ENCODE assay signal across 30 cellular contexts in genomic region chr1:45473302-45473701, GRCh38. TPM values are rescaled to one million over a fixed set of nuclear protein-coding genes. Genes with fewer than 3 reads are reported as not detected.
DNase-seq lines count a peak whose midpoint lies in the region; ATAC-seq, FAIRE-seq and TF ChIP-seq lines count a peak whose summit lies in the region.
"Had no signal": no experiment of that assay in that cellular context is flagged by ENCODE, and none has a peak within 500 bp of the region (broad histone marks: within the 10 kb centered on the region; RNA-seq: fewer than 3 reads in every experiment).

No MANE protein-coding gene starts in this region.

- H3K4me3 ChIP-seq in GM12865 (ENCODE audit: low read depth, low read length) (no peak overlapping the region), GM12878 (no peak overlapping the region), kidney (ENCODE audit: low read length in 2 of 2) (no peak overlapping the region)
- H3K4me3 ChIP-seq: PC-9, thoracic aorta had no signal

- H3K4me1 ChIP-seq in GM12878 (ENCODE audit: control insufficient read depth, insufficient read depth, low read length), result peaks cover 50% of the 10 kb centered on the region
- H3K4me1 ChIP-seq in kidney (ENCODE audit: control insufficient read depth in 1 of 2, insufficient read depth in 1 of 2, low read depth in 1 of 2, low read length in 2 of 2), result no peaks in the 10 kb centered on the region

- RAD21 ChIA-PET in GM12878 (lab: Charles Lee; ENCODE audit: unreplicated experiment), result interaction anchor here (1.0 to 1.8 kb wide), 3 partner anchors 18 to 170 kb away, joined by 3 to 16 read pairs (median 4); partner anchors contain the start of gene TESK2

- POLR2A ChIA-PET in GM12878 (lab: Charles Lee), result interaction anchor here (0.8 to 1.0 kb wide), 4 partner anchors 15 to 737 kb away, joined by 3 to 6 read pairs (median 3); partner anchors contain the start of gene TESK2

- no peak for TF ChIP-seq EP300 in GM12878 (IDR thresholded peaks at IDR 0.05; ENCODE audit: borderline replicate concordance in 1 of 2, control insufficient read depth in 1 of 2, low read depth in 2 of 2, low read length in 2 of 2)

- peak overlapping the region; percentile 41 for H3K4me2 ChIP-seq in GM12878 (ENCODE audit: control insufficient read depth, insufficient read depth)
- H3K4me2 ChIP-seq: PC-9 had no signal

- no peaks in the 10 kb centered on the region for H4K20me1 ChIP-seq in GM12878 (ENCODE audit: control insufficient read depth, insufficient read depth)

- no peaks in the 10 kb centered on the region for H3K79me2 ChIP-seq in GM12878 (ENCODE audit: control insufficient read depth, insufficient read depth, low read length)

- no TSS peak for BruUV-seq in GM12878 (replicated peaks; lab: Mats Ljungman, UMichigan)

- TF ChIP-seq POLR2A in GM12878 (IDR thresholded peaks at IDR 0.05; ENCODE audit: low read depth, low read length), result no peak

- FAIRE-seq in GM12878 (lab: Jason Lieb, UNC) (peak; percentile 13), kidney (lab: Jason Lieb, UNC) (no peak)
- FAIRE-seq: A204.1, H54, TTC549, urothelium cell line had no signal

- in situ Hi-C loops in GM12878 (cut with MboI), result no loop called here

- ATAC-seq in GM19351 (IDR thresholded peaks at IDR 0.05; ENCODE audit: unreplicated experiment) (peak; percentile 53), HG03432 (IDR thresholded peaks at IDR 0.05; ENCODE audit: unreplicated experiment) (peak; percentile 50), GM12878 (peak; percentile 76), HG02884 (IDR thresholded peaks at IDR 0.05; ENCODE audit: unreplicated experiment) (no peak)
- ATAC-seq: activated CD8-positive, alpha-beta memory T cell treated with anti-CD3 and anti-CD28 coated beads, Interleukin-2, amount 10 ng/mL, durations not matched to agents 7 days and 5 days; activated naive CD8-positive, alpha-beta T cell treated with anti-CD3 and anti-CD28 coated beads, Interleukin-2, amount 50 U/mL, for 24 hours; activated T-cell treated with anti-CD3 and anti-CD28 coated beads, Interleukin-2, amount 50 U/mL, for 72 hours; left lobe of liver; Right ventricle myocardium inferior; SK-N-SH treated with all-trans-retinoic acid at 6 μM for 48 hours; T-helper 17 cell had no signal

- H2AFZ ChIP-seq in GM12878 (ENCODE audit: control insufficient read depth, low read depth, low read length), result no peak overlapping the region
- H2AFZ ChIP-seq: PC-9 had no signal

- no peak overlapping the region for H3K9ac ChIP-seq in GM12878 (ENCODE audit: control insufficient read depth, insufficient read depth, low read length)
- H3K9ac ChIP-seq in kidney (ENCODE audit: low read length in 2 of 2), result no peak overlapping the region

- no peak for TF ChIP-seq CTCF in GM12865 (IDR thresholded peaks at IDR 0.05; ENCODE audit: insufficient read depth, low read depth, low read length, missing control alignments)
- TF ChIP-seq CTCF in GM12878 (IDR thresholded peaks at IDR 0.05 in 2 of 3, conservative IDR thresholded peaks at IDR 0.05 in 1 of 3; ENCODE audit: control insufficient read depth in 2 of 3, extremely low read depth in 1 of 3, insufficient read depth in 1 of 3, low read depth in 3 of 3, low read length in 3 of 3), result no peak
- TF ChIP-seq CTCF in kidney (IDR thresholded peaks at IDR 0.05; ENCODE audit: borderline replicate concordance, extremely low read depth, insufficient read depth), result no peak

- CTCF ChIA-PET in GM12878 (lab: Yijun Ruan, JAX), result interaction anchor here (0.8 to 1.3 kb wide), 7 partner anchors 9 to 100 kb away, joined by 3 to 8 read pairs (median 3); no protein-coding TSS in a partner anchor

- SMC1A ChIA-PET in GM12878 (lab: Charles Lee; ENCODE audit: uncharacterized antibody, unreplicated experiment), result interaction anchor here (0.7 to 1.3 kb wide), 5 partner anchors 15 to 99 kb away, joined by 3 to 4 read pairs (median 3); partner anchors contain the start of gene TESK2

- H3K9me3 ChIP-seq in GM12878 (replicated peaks; ENCODE audit: control insufficient read depth, insufficient read depth, low read length), result no peaks in the 10 kb centered on the region
- no peaks in the 10 kb centered on the region for H3K9me3 ChIP-seq in kidney (ENCODE audit: control insufficient read depth in 1 of 2, low read length in 2 of 2)
- H3K9me3 ChIP-seq: thoracic aorta had no signal

- no peak for TF ChIP-seq RAD21 in GM12878 (IDR thresholded peaks at IDR 0.05; ENCODE audit: insufficient read depth, low read depth, low read length)

- H3K27ac ChIP-seq in GM12878 (ENCODE audit: control insufficient read depth, insufficient read depth) (no peak overlapping the region), kidney (ENCODE audit: low read depth in 2 of 2, low read length in 2 of 2) (no peak overlapping the region)
- H3K27ac ChIP-seq: PC-9, thoracic aorta had no signal

- H3K27me3 ChIP-seq in GM12878 (replicated peaks in 1 of 2; ENCODE audit: control insufficient read depth in 2 of 2, insufficient read depth in 2 of 2, low read length in 1 of 2), result no peaks in the 10 kb centered on the region

- H3K36me3 ChIP-seq in GM12878 (ENCODE audit: control insufficient read depth in 2 of 2, insufficient read depth in 2 of 2, low read length in 1 of 2) (no peaks in the 10 kb centered on the region), kidney (ENCODE audit: control insufficient read depth in 1 of 2, insufficient read depth in 2 of 2, low read length in 2 of 2) (no peaks in the 10 kb centered on the region)
- H3K36me3 ChIP-seq: thoracic aorta had no signal

- intact Hi-C loops in GM12878 (cut with micrococcal nuclease; ENCODE audit: unreplicated experiment), result no loop called here
- intact Hi-C loops in kidney (cut with DNase I), result no loop called here

- DNase-seq in GM12865 (ENCODE audit: low read depth), result peak; percentile 46
- DNase-seq in GM12878 (ENCODE audit: low read depth, low spot score), result no peak
- DNase-seq in cerebellar nuclear complex (lab: John Stamatoyannopoulos, UW), result no peak
- DNase-seq in DMS53 treated with DMSO at 0.1 percent for 48 hours (lab: John Stamatoyannopoulos, UW; ENCODE audit: unreplicated experiment), result no peak
- DNase-seq in kidney, result no peak
- DNase-seq: activated CD4-positive, alpha-beta T cell treated with anti-CD3 and anti-CD28 coated beads, Interleukin-2, amount 50 U/mL, for 4 hours; activated CD8-positive, alpha-beta memory T cell treated with anti-CD3 and anti-CD28 coated beads, Interleukin-2, amount 10 ng/mL, durations not matched to agents 7 days and 5 days; activated naive CD4-positive, alpha-beta T cell; activated naive CD8-positive, alpha-beta T cell treated with anti-CD3 and anti-CD28 coated beads, Interleukin-2, amount 50 U/mL, for 24 hours; activated T-cell treated with anti-CD3 and anti-CD28 coated beads, Interleukin-2, amount 50 U/mL, for 72 hours; CD4-positive, alpha-beta T cell; Karpas-422; NCI-H1436; NCI-H2081; NCI-H524 treated with DMSO at 0.1 percent for 48 hours; NK-92 treated with Interleukin-12 subunit alpha and Interleukin-12 subunit beta, amount 100 ng/mL, for 24 hours; PC-9; stimulated activated naive CD4-positive, alpha-beta T cell treated with Interleukin-2 at 50 U/mL for 16 hours; T-helper 17 cell had no signal

- 49% methylated on average over 2 of the region's 2 CpGs for WGBS in GM12878 (ENCODE audit: insufficient coverage, insufficient replicate concordance, low lambda C conversion rate, missing lambda C conversion rate)

RNA-seq across cellular contexts. Expression of gene TESK2, which starts 17.7 kb away (rescaled TPM):
- total RNA-seq in GM12878 (2013; cell fraction: nucleolus; rRNA removed), result 16.5 and 21.3 TPM in 2 replicates
- total RNA-seq in GM12878 (2014; rRNA removed) (5.7 and 6.8 TPM in 2 replicates), GM12878 (2014; rRNA removed; fragmentation: Illumina TruSeq; extraction: Trizol) (4.4 and 4.7 TPM in 2 replicates), GM12878 (2021) (6.2 and 7.1 TPM in 2 replicates), kidney (2.7 TPM)
- 7.6 TPM for polyA plus RNA-seq in GM12878 (2011; ENCODE audit: low read depth)
- polyA plus RNA-seq in GM12878 (2011; rRNA removed) (8.3 and 10.0 TPM in 2 replicates), GM12878 (2014; fragmentation: Illumina TruSeq; extraction: Trizol) (6.7 and 7.5 TPM in 2 replicates), GM12878 (2014; fragmentation: Nextera tagmentation; extraction: Ambion mirVana) (1 to 10 TPM; 2.2 to 2.5 TPM), GM12878 (2014; rRNA removed) (5.9 and 7.1 TPM in 2 replicates), GM12878 (2016; fragmentation: Nextera tagmentation; extraction: Ambion mirVana) (1 to 10 TPM; 3.6 to 3.9 TPM), kidney (ENCODE audit: insufficient read depth, low read depth, low replicate concordance) (1.6 TPM)
- polyA plus RNA-seq in GM12878 (2011; cell fraction: cytosol; rRNA removed), result 7.9 and 9.5 TPM in 2 replicates
- polyA plus RNA-seq in GM12878 (2011; cell fraction: nucleus; rRNA removed), result 10.4 and 12.5 TPM in 2 replicates
- polyA plus RNA-seq in GM12878 (2012), result 7.3 and 10.3 TPM in 2 replicates
- 6.1 and 11.0 TPM in 2 replicates for polyA minus RNA-seq in GM12878 (2011; rRNA and poly(A)+ RNA removed)
- polyA minus RNA-seq in GM12878 (2011; cell fraction: cytosol; rRNA and poly(A)+ RNA removed), result 1.4 and 3.2 TPM in 2 replicates
- polyA minus RNA-seq in GM12878 (2011; cell fraction: nucleus; rRNA and poly(A)+ RNA removed), result 3.3 and 3.5 TPM in 2 replicates

RNA-seq across cellular contexts. Expression of gene CCDC163, which starts 26.6 kb away (rescaled TPM):
- 2.0 and 2.6 TPM in 2 replicates for total RNA-seq in GM12878 (2013; cell fraction: nucleolus; rRNA removed)
- total RNA-seq in GM12878 (2014; rRNA removed) (2.3 and 3.2 TPM in 2 replicates), GM12878 (2014; rRNA removed; fragmentation: Illumina TruSeq; extraction: Trizol) (2.0 and 2.1 TPM in 2 replicates), GM12878 (2021) (2.4 and 2.9 TPM in 2 replicates), kidney (3.4 TPM)
- 2.5 TPM for polyA plus RNA-seq in GM12878 (2011; ENCODE audit: low read depth)
- polyA plus RNA-seq in GM12878 (2011; rRNA removed) (2.6 and 3.2 TPM in 2 replicates), GM12878 (2014; fragmentation: Illumina TruSeq; extraction: Trizol) (2.7 and 3.0 TPM in 2 replicates), GM12878 (2014; fragmentation: Nextera tagmentation; extraction: Ambion mirVana) (1 to 10 TPM; 1.4 to 2.3 TPM), GM12878 (2014; rRNA removed) (3.6 and 5.3 TPM in 2 replicates), GM12878 (2016; fragmentation: Nextera tagmentation; extraction: Ambion mirVana) (1 to 10 TPM; 2.3 to 4.0 TPM), kidney (ENCODE audit: insufficient read depth, low read depth, low replicate concordance) (0.80 TPM)
- 5.2 and 6.2 TPM in 2 replicates for polyA plus RNA-seq in GM12878 (2011; cell fraction: cytosol; rRNA removed)
- 3.1 and 4.0 TPM in 2 replicates for polyA plus RNA-seq in GM12878 (2011; cell fraction: nucleus; rRNA removed)
- 3.4 and 4.8 TPM in 2 replicates for polyA plus RNA-seq in GM12878 (2012)
- polyA minus RNA-seq in GM12878 (2011; rRNA and poly(A)+ RNA removed), result 3.3 and 3.9 TPM in 2 replicates
- 0.94 and 3.0 TPM in 2 replicates for polyA minus RNA-seq in GM12878 (2011; cell fraction: cytosol; rRNA and poly(A)+ RNA removed)
- polyA minus RNA-seq in GM12878 (2011; cell fraction: nucleus; rRNA and poly(A)+ RNA removed), result 3.5 and 3.9 TPM in 2 replicates

RNA-seq across cellular contexts. Expression of gene MMACHC, which starts 26.8 kb away (rescaled TPM):
- total RNA-seq in GM12878 (2013; cell fraction: nucleolus; rRNA removed), result 5.3 and 6.3 TPM in 2 replicates
- total RNA-seq in GM12878 (2014; rRNA removed) (10.8 and 13.6 TPM in 2 replicates), GM12878 (2014; rRNA removed; fragmentation: Illumina TruSeq; extraction: Trizol) (7.3 and 7.6 TPM in 2 replicates), GM12878 (2021) (14.2 and 14.8 TPM in 2 replicates), kidney (6.0 TPM)
- 1.5 TPM for polyA plus RNA-seq in GM12878 (2011; ENCODE audit: low read depth)
- polyA plus RNA-seq in GM12878 (2011; rRNA removed) (5.6 and 6.8 TPM in 2 replicates), GM12878 (2014; fragmentation: Illumina TruSeq; extraction: Trizol) (8.1 and 11.7 TPM in 2 replicates), GM12878 (2014; fragmentation: Nextera tagmentation; extraction: Ambion mirVana) (1 to 10 TPM; 4.6 to 5.7 TPM), GM12878 (2014; rRNA removed) (9.4 and 9.8 TPM in 2 replicates), GM12878 (2016; fragmentation: Nextera tagmentation; extraction: Ambion mirVana) (10 to 100 TPM in 1 of 2 experiments, 1 to 10 TPM in 1; 10.0 to 12.3 TPM), kidney (ENCODE audit: insufficient read depth, low read depth, low replicate concordance) (10.2 TPM)
- 10.3 and 10.8 TPM in 2 replicates for polyA plus RNA-seq in GM12878 (2011; cell fraction: cytosol; rRNA removed)
- polyA plus RNA-seq in GM12878 (2011; cell fraction: nucleus; rRNA removed), result 5.8 and 6.5 TPM in 2 replicates
- 5.1 and 5.9 TPM in 2 replicates for polyA plus RNA-seq in GM12878 (2012)
- polyA minus RNA-seq in GM12878 (2011; rRNA and poly(A)+ RNA removed), result 12.1 and 19.3 TPM in 2 replicates
- polyA minus RNA-seq in GM12878 (2011; cell fraction: cytosol; rRNA and poly(A)+ RNA removed), result 4.7 and 5.9 TPM in 2 replicates
- 3.0 and 5.8 TPM in 2 replicates for polyA minus RNA-seq in GM12878 (2011; cell fraction: nucleus; rRNA and poly(A)+ RNA removed)

RNA-seq across cellular contexts. Expression of gene PRDX1, which starts 48.4 kb away (rescaled TPM):
- 28.3 and 29.3 TPM in 2 replicates for total RNA-seq in GM12878 (2013; cell fraction: nucleolus; rRNA removed)
- total RNA-seq in GM12878 (2014; rRNA removed), result 822 and 988 TPM in 2 replicates
- 779 and 790 TPM in 2 replicates for total RNA-seq in GM12878 (2014; rRNA removed; fragmentation: Illumina TruSeq; extraction: Trizol)
- total RNA-seq in GM12878 (2021), result 630 and 659 TPM in 2 replicates
- polyA plus RNA-seq in GM12878 (2011; ENCODE audit: low read depth), result 509 TPM
- 784 and 883 TPM in 2 replicates for polyA plus RNA-seq in GM12878 (2011; rRNA removed)
- 460 and 514 TPM in 2 replicates for polyA plus RNA-seq in GM12878 (2011; cell fraction: cytosol; rRNA removed)
- 254 and 281 TPM in 2 replicates for polyA plus RNA-seq in GM12878 (2011; cell fraction: nucleus; rRNA removed)
- polyA plus RNA-seq in GM12878 (2012), result 373 and 379 TPM in 2 replicates
- polyA plus RNA-seq in GM12878 (2014; fragmentation: Illumina TruSeq; extraction: Trizol), result 752 and 883 TPM in 2 replicates
- polyA plus RNA-seq in GM12878 (2014; fragmentation: Nextera tagmentation; extraction: Ambion mirVana), result 1,000 to 10,000 TPM; 1,264 to 1,775 TPM
- 763 and 801 TPM in 2 replicates for polyA plus RNA-seq in GM12878 (2014; rRNA removed)
- polyA plus RNA-seq in GM12878 (2016; fragmentation: Nextera tagmentation; extraction: Ambion mirVana), result 1,000 to 10,000 TPM; 1,223 to 1,315 TPM
- 315 and 352 TPM in 2 replicates for polyA minus RNA-seq in GM12878 (2011; rRNA and poly(A)+ RNA removed)
- polyA minus RNA-seq in GM12878 (2011; cell fraction: cytosol; rRNA and poly(A)+ RNA removed), result 102 and 104 TPM in 2 replicates
- polyA minus RNA-seq in GM12878 (2011; cell fraction: nucleus; rRNA and poly(A)+ RNA removed), result 49.7 and 63.3 TPM in 2 replicates
- total RNA-seq in kidney, result 452 TPM
- polyA plus RNA-seq in kidney (ENCODE audit: insufficient read depth, low read depth, low replicate concordance), result 1,042 TPM
